In the genomic region with DNA sequence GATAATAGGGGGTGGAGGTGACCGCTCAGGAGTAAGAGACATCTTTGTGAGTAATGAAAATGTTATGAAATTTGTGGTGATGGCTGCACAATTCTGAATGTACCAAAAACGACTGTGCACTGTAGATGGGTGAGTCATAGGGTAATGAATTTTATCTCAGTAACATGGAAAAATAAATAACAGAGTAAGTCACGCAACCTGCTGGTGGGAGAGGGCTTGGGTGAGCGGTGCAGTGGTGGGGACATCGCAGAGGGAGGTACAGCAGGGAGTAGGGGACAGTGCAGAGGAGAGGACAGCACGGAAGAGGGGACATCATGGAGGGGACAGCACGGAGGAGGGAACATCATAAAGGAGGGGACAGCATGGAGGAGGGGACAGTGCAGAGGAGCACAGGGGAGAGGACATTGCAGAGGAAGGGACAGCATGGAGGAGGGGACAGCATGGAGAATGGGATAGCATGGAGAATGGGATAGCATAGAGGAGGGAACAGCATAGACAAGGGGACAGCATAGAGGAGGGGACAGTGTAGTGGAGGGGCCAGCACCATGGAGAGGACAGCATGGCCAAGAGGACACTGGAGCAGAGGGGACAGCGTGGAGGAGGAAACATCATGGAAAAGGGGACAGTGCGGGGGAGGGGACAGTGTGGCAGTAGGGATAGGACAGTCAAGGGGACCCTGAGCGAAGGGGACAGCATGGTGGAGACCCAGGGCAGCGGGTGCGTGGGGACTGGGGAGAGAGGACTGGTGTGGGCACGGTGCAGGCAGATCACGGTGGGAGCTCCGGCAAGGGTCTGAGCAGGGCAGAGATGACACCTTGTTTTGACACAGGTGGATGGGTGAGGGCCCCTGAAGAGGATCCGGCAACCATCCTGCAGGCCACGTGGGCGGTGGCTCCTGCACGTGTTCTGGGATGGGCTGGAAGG, we compare ENCODE assay signal across 10 cellular contexts.
A peak's percentile ranks its signal among the peaks of the same experiment; 100 is the strongest.
DNase-seq lines count a peak whose midpoint lies in the region; ATAC-seq and TF ChIP-seq lines count a peak whose summit lies in the region.
"Had no signal": no experiment of that assay in that cellular context is flagged by ENCODE, and none has a peak within 500 bp of the region (broad histone marks: within the 10 kb centered on the region; RNA-seq: fewer than 3 reads in every experiment).

No MANE protein-coding gene starts in this region.

- H3K27ac ChIP-seq in naive thymus-derived CD4-positive, alpha-beta T cell (ENCODE audit: low read depth, low read length) = no peak overlapping the region
- H3K27ac ChIP-seq in colonic mucosa = no peak overlapping the region

- H3K4me1 ChIP-seq in naive thymus-derived CD4-positive, alpha-beta T cell (ENCODE audit: control insufficient read depth in 2 of 2, insufficient read depth in 2 of 2, low read length in 2 of 2) = no peaks in the 10 kb centered on the region
- peaks cover 7% of the 10 kb centered on the region for H3K4me1 ChIP-seq in colonic mucosa

- H3K27ac Mint-ChIP-seq in chondrocyte (ENCODE audit: unreplicated experiment) (peak overlapping the region; percentile 88), T-helper 17 cell (no peak overlapping the region)
- H3K27ac Mint-ChIP-seq in naive thymus-derived CD4-positive, alpha-beta T cell = peak overlapping the region in 2 of 9 donors; percentile 12 to 23

- H3K4me1 Mint-ChIP-seq in chondrocyte (ENCODE audit: low read depth) = peaks cover 17% of the 10 kb centered on the region
- H3K4me1 Mint-ChIP-seq in naive thymus-derived CD4-positive, alpha-beta T cell = peaks cover 0 to 6% (median 0%) of the 10 kb centered on the region in 7 donors
- no peaks in the 10 kb centered on the region for H3K4me1 Mint-ChIP-seq in T-helper 17 cell

- intact Hi-C loops in naive thymus-derived CD4-positive, alpha-beta T cell (cut with micrococcal nuclease) = no loop called here
- intact Hi-C loops in colonic mucosa (cut with DNase I) = no loop called here

- H3K9me3 ChIP-seq in naive thymus-derived CD4-positive, alpha-beta T cell (ENCODE audit: control insufficient read depth in 2 of 3, low read length in 3 of 3) = peaks cover 0 to 7% (median 0%) of the 10 kb centered on the region in 3 experiments
- H3K9me3 ChIP-seq in T-helper 17 cell (ENCODE audit: control insufficient read depth, low read length, poor library complexity, severe bottlenecking) (no peaks in the 10 kb centered on the region), colonic mucosa (no peaks in the 10 kb centered on the region)

- H3K4me3 Mint-ChIP-seq in chondrocyte (ENCODE audit: unreplicated experiment) = no peak overlapping the region
- no peak overlapping the region for H3K4me3 Mint-ChIP-seq in naive thymus-derived CD4-positive, alpha-beta T cell
- H3K4me3 Mint-ChIP-seq in T-helper 17 cell = no peak overlapping the region

- CTCF ChIA-PET in naive thymus-derived CD4-positive, alpha-beta T cell (lab: Charles Lee) = no interaction called here

- POLR2A ChIA-PET in naive thymus-derived CD4-positive, alpha-beta T cell (lab: Charles Lee) = no interaction called here

- H3K36me3 Mint-ChIP-seq in chondrocyte (ENCODE audit: low read depth) = peaks cover 7% of the 10 kb centered on the region
- peaks cover 4 to 36% (median 20%) of the 10 kb centered on the region in 5 donors for H3K36me3 Mint-ChIP-seq in naive thymus-derived CD4-positive, alpha-beta T cell
- peaks cover 13% of the 10 kb centered on the region for H3K36me3 Mint-ChIP-seq in T-helper 17 cell (ENCODE audit: low read depth)

- peak; percentile 3 for DNase-seq in GF-D8 (lab: John Stamatoyannopoulos, UW)
- DNase-seq in NOMO-1 (lab: John Stamatoyannopoulos, UW; ENCODE audit: unreplicated experiment in 2 of 2) = peak; percentile 84 to 96
- no peak for DNase-seq in chondrocyte (ENCODE audit: low spot score)
- DNase-seq in naive thymus-derived CD4-positive, alpha-beta T cell = no peak
- no peak for DNase-seq in T-helper 17 cell
- DNase-seq in colonic mucosa = no peak
- DNase-seq in ureter (ENCODE audit: low spot score) = no peak
- DNase-seq: activated CD4-positive, alpha-beta T cell treated with anti-CD3 and anti-CD28 coated beads for 1 hour; NCI-H69 had no signal

- H3K9ac ChIP-seq in colonic mucosa (ENCODE audit: low read depth in 2 of 2, low read length in 2 of 2) = no peak overlapping the region

- no peaks in the 10 kb centered on the region for H3K27me3 ChIP-seq in naive thymus-derived CD4-positive, alpha-beta T cell (ENCODE audit: control insufficient read depth in 2 of 2, insufficient read depth in 2 of 2, low read length in 2 of 2)
- no peaks in the 10 kb centered on the region for H3K27me3 ChIP-seq in colonic mucosa

- no peak overlapping the region for H3K4me3 ChIP-seq in naive thymus-derived CD4-positive, alpha-beta T cell (ENCODE audit: low read length)
- H3K4me3 ChIP-seq in colonic mucosa = no peak overlapping the region

- H3K27me3 Mint-ChIP-seq in chondrocyte (ENCODE audit: low read depth) (no peaks in the 10 kb centered on the region), T-helper 17 cell (no peaks in the 10 kb centered on the region)
- H3K27me3 Mint-ChIP-seq in naive thymus-derived CD4-positive, alpha-beta T cell = peaks cover 0 to 13% (median 0%) of the 10 kb centered on the region in 5 donors

- H3K36me3 ChIP-seq in naive thymus-derived CD4-positive, alpha-beta T cell (ENCODE audit: control insufficient read depth in 2 of 3, insufficient read depth in 3 of 3, low read length in 3 of 3) = peaks cover 0 to 6% (median 3%) of the 10 kb centered on the region in 3 experiments
- H3K36me3 ChIP-seq in colonic mucosa = no peaks in the 10 kb centered on the region

- ATAC-seq in naive thymus-derived CD4-positive, alpha-beta T cell = peak; percentile 29
- ATAC-seq in T-helper 17 cell (no peak), HG03354 (IDR thresholded peaks at IDR 0.05; ENCODE audit: poor library complexity, severe bottlenecking, unreplicated experiment) (no peak)

- TF ChIP-seq CTCF in chondrocyte (IDR thresholded peaks at IDR 0.05) = peak; percentile 23
- TF ChIP-seq CTCF in colonic mucosa (IDR thresholded peaks at IDR 0.05) = no peak

- peaks cover 21% of the 10 kb centered on the region for H3K9me3 Mint-ChIP-seq in chondrocyte (ENCODE audit: low read depth)
- H3K9me3 Mint-ChIP-seq in naive thymus-derived CD4-positive, alpha-beta T cell = peaks cover 0 to 36% (median 18%) of the 10 kb centered on the region in 11 donors

Comparison
In these comparisons a context has a peak if more than half of its experiments do, and no peak if none do; other contexts are left out.
1. DNase-seq: peak in GF-D8 (single experiment) and NOMO-1 (2 of 2); none in chondrocyte (single experiment), naive thymus-derived CD4-positive, alpha-beta T cell (0 of 9), T-helper 17 cell (0 of 3), colonic mucosa (single experiment) and ureter (single experiment).